ENCODE assay signal across 28 cellular contexts in the genomic region with DNA sequence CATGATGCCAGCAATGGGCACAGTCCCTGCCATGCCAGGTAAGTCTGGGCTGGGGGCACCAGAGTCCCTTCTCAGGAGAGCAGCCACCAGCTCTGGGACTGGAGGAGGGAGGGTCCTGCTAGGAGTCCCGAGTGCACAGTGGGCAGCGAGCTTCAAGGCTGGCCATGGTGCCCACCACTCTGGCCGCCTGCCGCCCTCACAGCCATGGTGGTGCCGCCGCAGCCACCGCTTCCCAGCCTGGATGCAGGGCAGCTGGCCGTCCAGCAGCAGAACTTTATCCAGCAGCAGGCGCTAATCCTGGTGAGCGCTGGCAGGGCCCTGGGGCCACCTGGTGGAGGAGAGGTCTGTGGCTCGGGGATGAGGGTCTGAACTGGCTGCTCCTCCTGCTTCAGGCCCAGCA. TPM values are rescaled to one million over a fixed set of nuclear protein-coding genes. Genes with fewer than 3 reads are reported as not detected.
DNase-seq lines count a peak whose midpoint lies in the region; ATAC-seq and TF ChIP-seq lines count a peak whose summit lies in the region.
"Had no signal": no experiment of that assay in that cellular context is flagged by ENCODE, and none has a peak within 500 bp of the region (broad histone marks: within the 10 kb centered on the region; RNA-seq: fewer than 3 reads in every experiment).

No MANE protein-coding gene starts in this region.

- no peak for ATAC-seq in left lobe of liver
- ATAC-seq: activated CD8-positive, alpha-beta memory T cell treated with anti-CD3 and anti-CD28 coated beads, Interleukin-2, amount 10 ng/mL, durations not matched to agents 7 days and 5 days; activated T-cell treated with anti-CD3 and anti-CD28 coated beads, Interleukin-2, amount 50 U/mL, for 4 hours; sciatic nerve; T-cell had no signal

- CTCF ChIA-PET in HEK293 (lab: Yijun Ruan, JAX): interaction anchor here (0.6 to 10.3 kb wide), 8 partner anchors 15 to 135 kb away, joined by 3 to 102 read pairs (median 5); a partner anchor contains a TSS

- no peak overlapping the region for H2BK15ac ChIP-seq in neuronal stem cell (ENCODE audit: low read length)

- H3K4me3 ChIP-seq in HEK293 (ENCODE audit: low read depth, low read length) (no peak overlapping the region), neuronal stem cell (ENCODE audit: low read length in 2 of 2) (peak overlapping the region in 1 of 2 donors; percentile 6)
- H3K4me3 ChIP-seq: ascending aorta, left ventricle myocardium inferior, SJSA1, tibial artery had no signal

- no CpG with 5 or more reads among the region's 11 CpGs for WGBS in neuronal stem cell (ENCODE audit: extremely low coverage in 2 of 2, insufficient read length in 2 of 2, insufficient replicate concordance in 1 of 2), 2 donors

- H2AK5ac ChIP-seq in neuronal stem cell (ENCODE audit: low read depth, low read length): peak overlapping the region; percentile 82

- H3K23ac ChIP-seq in neuronal stem cell (ENCODE audit: low read depth, low read length, poor library complexity): peak overlapping the region; percentile 25

- peak; percentile 56 for TF ChIP-seq CTCF in HEK293 (tag by site-specific recombination; IDR thresholded peaks at IDR 0.05)

- H3K79me1 ChIP-seq in neuronal stem cell (ENCODE audit: low read depth, low read length): no peaks in the 10 kb centered on the region

- H2BK5ac ChIP-seq in neuronal stem cell (ENCODE audit: low read length): no peak overlapping the region

- H2BK12ac ChIP-seq in neuronal stem cell (ENCODE audit: low read length): no peak overlapping the region

- H3K14ac ChIP-seq in neuronal stem cell (ENCODE audit: low read length): no peak overlapping the region

- H3K36me3 ChIP-seq in HEK293 (ENCODE audit: control insufficient read depth in 2 of 2, insufficient read depth in 1 of 2, low read length in 2 of 2) (no peaks in the 10 kb centered on the region), neuronal stem cell (replicated peaks in 1 of 2; ENCODE audit: control insufficient read depth in 2 of 2, insufficient read depth in 2 of 2, low read length in 2 of 2) (no peaks in the 10 kb centered on the region)
- H3K36me3 ChIP-seq: SJSA1 had no signal

- H4K8ac ChIP-seq in neuronal stem cell (ENCODE audit: low read depth, low read length): no peak overlapping the region

- H3K4me1 ChIP-seq in HEK293 (ENCODE audit: control insufficient read depth, insufficient read depth, low read length) (no peaks in the 10 kb centered on the region), neuronal stem cell (ENCODE audit: control insufficient read depth in 2 of 2, insufficient read depth in 1 of 2, low read depth in 1 of 2, low read length in 2 of 2) (peaks cover 2 to 13% of the 10 kb centered on the region in 2 donors)
- H3K4me1 ChIP-seq: ascending aorta, left ventricle myocardium inferior, SJSA1, tibial artery had no signal

- no peak overlapping the region for H3K4me2 ChIP-seq in neuronal stem cell (ENCODE audit: insufficient read depth, low read length, poor library complexity, severe bottlenecking)

- no peaks in the 10 kb centered on the region for H3K9me3 ChIP-seq in HEK293 (ENCODE audit: control insufficient read depth, insufficient read depth, low read depth, low read length)
- no peaks in the 10 kb centered on the region for H3K9me3 ChIP-seq in neuronal stem cell (replicated peaks in 1 of 2; ENCODE audit: control insufficient read depth in 2 of 2, insufficient read depth in 1 of 2, low read depth in 1 of 2, low read length in 2 of 2)
- H3K9me3 ChIP-seq: ascending aorta, left ventricle myocardium inferior, SJSA1, tibial artery had no signal

- H3K27me3 ChIP-seq in neuronal stem cell (ENCODE audit: control insufficient read depth in 3 of 3, insufficient read depth in 3 of 3, low read depth in 1 of 3, low read length in 3 of 3): peaks cover 0 to 15% (median 0%) of the 10 kb centered on the region in 3 experiments
- H3K27me3 ChIP-seq: ascending aorta had no signal

- H2BK120ac ChIP-seq in neuronal stem cell (ENCODE audit: low read depth, low read length): peak overlapping the region; percentile 29

- peak overlapping the region; percentile 30 for H3K4ac ChIP-seq in neuronal stem cell (ENCODE audit: low read length)

- peak overlapping the region; percentile 24 for H3K18ac ChIP-seq in neuronal stem cell (ENCODE audit: low read length)

- no peak overlapping the region for H2AFZ ChIP-seq in neuronal stem cell (ENCODE audit: low read length)

- H3K27ac ChIP-seq in HEK293 (ENCODE audit: extremely low read depth, low read depth, low read length) (no peak overlapping the region), neuronal stem cell (replicated peaks; ENCODE audit: low read length) (no peak overlapping the region)
- H3K27ac ChIP-seq: ascending aorta, C4-2B, HL-60, left ventricle myocardium inferior, SJSA1, tibial artery had no signal

- peak; percentile 71 for DNase-seq in ELF-1 (ENCODE audit: low read depth, low spot score)
- DNase-seq in SK-N-DZ (ENCODE audit: low spot score): peak; percentile 65
- no peak for DNase-seq in neuronal stem cell (ENCODE audit: low spot score)
- no peak for DNase-seq in NK-92 treated with Interleukin-12 subunit alpha and Interleukin-12 subunit beta, amount 100 ng/mL, for 24 hours (lab: John Stamatoyannopoulos, UW)
- no peak for DNase-seq in left lobe of liver (ENCODE audit: low spot score)
- DNase-seq in UCSD-AML1 (lab: John Stamatoyannopoulos, UW; ENCODE audit: unreplicated experiment): no peak
- DNase-seq: activated CD8-positive, alpha-beta memory T cell treated with anti-CD3 and anti-CD28 coated beads, Interleukin-2, amount 10 ng/mL, durations not matched to agents 7 days and 5 days; activated gamma-delta T cell; activated naive CD8-positive, alpha-beta T cell treated with anti-CD3 and anti-CD28 coated beads, Interleukin-2, amount 10 ng/mL, durations not matched to agents 7 days and 5 days; activated T-cell treated with anti-CD3 and anti-CD28 coated beads, Interleukin-2, amount 50 U/mL, for 4 hours; GOT3; left ventricle myocardium inferior; mesenchymal stem cell; NCI-H1436 treated with DMSO at 0.1 percent for 48 hours; NCI-H2081 treated with DMSO at 0.1 percent for 48 hours; NCI-H2227 treated with DMSO at 0.1 percent for 48 hours; NCI-H69; stimulated activated CD4-positive, alpha-beta T cell treated with anti-CD3 and anti-CD28 coated beads, Interleukin-12 subunit alpha, Interleukin-12 subunit beta, amount 100 ng/mL, for 4 hours; stimulated activated CD4-positive, alpha-beta T cell treated with anti-CD3 and anti-CD28 coated beads, Interleukin-4, amount 100 ng/mL, for 24 hours; T-cell; tibial artery had no signal

- H4K91ac ChIP-seq in neuronal stem cell (ENCODE audit: low read depth, low read length, poor library complexity): no peak overlapping the region

- POLR2A ChIA-PET in HEK293 (lab: Yijun Ruan, JAX): no interaction called here

- peak overlapping the region; percentile 38 for H3K9ac ChIP-seq in neuronal stem cell (ENCODE audit: low read depth, low read length, poor library complexity)

TF ChIP-seq in HEK293, 187 proteins besides CTCF, POLR2A, EP300 and RAD21:
- TF ChIP-seq ZNF302 (tag by site-specific recombination; IDR thresholded peaks at IDR 0.05; ENCODE audit: low read depth) (no peak), GLIS1 (tag by site-specific recombination; IDR thresholded peaks at IDR 0.05) (no peak), ZNF561 (tag by site-specific recombination; IDR thresholded peaks at IDR 0.05; ENCODE audit: borderline replicate concordance) (no peak), ZBTB7A (tag by site-specific recombination; IDR thresholded peaks at IDR 0.05; ENCODE audit: low read depth) (no peak), ZNF707 (tag by site-specific recombination; IDR thresholded peaks at IDR 0.05) (no peak), ZNF843 (tag by site-specific recombination; IDR thresholded peaks at IDR 0.05) (no peak), ZNF623 (tag by site-specific recombination; IDR thresholded peaks at IDR 0.05) (peak; percentile 46; the same call in 1 of the 2 replicates), ZNF549 (tag by site-specific recombination; IDR thresholded peaks at IDR 0.05) (no peak), MZF1 (tag by site-specific recombination; IDR thresholded peaks at IDR 0.05; ENCODE audit: borderline replicate concordance) (no peak)
- TF ChIP-seq, protein P1, sequence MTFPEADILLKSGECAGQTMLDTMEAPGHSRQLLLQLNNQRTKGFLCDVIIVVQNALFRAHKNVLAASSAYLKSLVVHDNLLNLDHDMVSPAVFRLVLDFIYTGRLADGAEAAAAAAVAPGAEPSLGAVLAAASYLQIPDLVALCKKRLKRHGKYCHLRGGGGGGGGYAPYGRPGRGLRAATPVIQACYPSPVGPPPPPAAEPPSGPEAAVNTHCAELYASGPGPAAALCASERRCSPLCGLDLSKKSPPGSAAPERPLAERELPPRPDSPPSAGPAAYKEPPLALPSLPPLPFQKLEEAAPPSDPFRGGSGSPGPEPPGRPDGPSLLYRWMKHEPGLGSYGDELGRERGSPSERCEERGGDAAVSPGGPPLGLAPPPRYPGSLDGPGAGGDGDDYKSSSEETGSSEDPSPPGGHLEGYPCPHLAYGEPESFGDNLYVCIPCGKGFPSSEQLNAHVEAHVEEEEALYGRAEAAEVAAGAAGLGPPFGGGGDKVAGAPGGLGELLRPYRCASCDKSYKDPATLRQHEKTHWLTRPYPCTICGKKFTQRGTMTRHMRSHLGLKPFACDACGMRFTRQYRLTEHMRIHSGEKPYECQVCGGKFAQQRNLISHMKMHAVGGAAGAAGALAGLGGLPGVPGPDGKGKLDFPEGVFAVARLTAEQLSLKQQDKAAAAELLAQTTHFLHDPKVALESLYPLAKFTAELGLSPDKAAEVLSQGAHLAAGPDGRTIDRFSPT (tag by site-specific recombination; IDR thresholded peaks at IDR 0.05): peak; percentile 36

RNA-seq across cellular contexts. Expression of a gene that starts 17.9 kb away (rescaled TPM):
- not detected in 2 replicates for polyA plus RNA-seq in SK-N-DZ (2014; cell fraction: cytosol; rRNA removed)
- 0.14 TPM in 1 of 2 replicates, not detected in the other for polyA plus RNA-seq in SK-N-DZ (2014; cell fraction: nucleus; rRNA removed)
- not detected for polyA plus RNA-seq in neuronal stem cell (2013, experiment 1 of 2)
- polyA plus RNA-seq in neuronal stem cell (2013, experiment 2 of 2): not detected
- 0.13 TPM for total RNA-seq in left lobe of liver
- total RNA-seq: ascending aorta, Daoy had no signal

RNA-seq across cellular contexts. Expression of a gene that starts 27.7 kb away (rescaled TPM):
- 0.32 TPM in 1 of 2 replicates, not detected in the other for polyA plus RNA-seq in SK-N-DZ (2014; cell fraction: cytosol; rRNA removed)
- polyA plus RNA-seq in SK-N-DZ (2014; cell fraction: nucleus; rRNA removed): 1.5 and 1.6 TPM in 2 replicates
- 8.5 TPM for polyA plus RNA-seq in neuronal stem cell (2013, experiment 1 of 2)
- polyA plus RNA-seq in neuronal stem cell (2013, experiment 2 of 2): 8.9 TPM
- total RNA-seq in left lobe of liver: 34.2 TPM

RNA-seq across cellular contexts. Expression of a gene that starts 51.7 kb away (rescaled TPM):
- polyA plus RNA-seq in SK-N-DZ (2014; cell fraction: cytosol; rRNA removed): 23.7 and 26.3 TPM in 2 replicates
- polyA plus RNA-seq in SK-N-DZ (2014; cell fraction: nucleus; rRNA removed): 82.8 and 109 TPM in 2 replicates
- 16.5 TPM for polyA plus RNA-seq in neuronal stem cell (2013, experiment 1 of 2)
- 16.0 TPM for polyA plus RNA-seq in neuronal stem cell (2013, experiment 2 of 2)
- 26.0 TPM for total RNA-seq in left lobe of liver

RNA-seq across cellular contexts. Expression of a gene that starts 51.8 kb away (rescaled TPM):
- 64.3 and 73.1 TPM in 2 replicates for polyA plus RNA-seq in SK-N-DZ (2014; cell fraction: cytosol; rRNA removed)
- polyA plus RNA-seq in SK-N-DZ (2014; cell fraction: nucleus; rRNA removed): 196 and 208 TPM in 2 replicates
- 54.0 TPM for polyA plus RNA-seq in neuronal stem cell (2013, experiment 1 of 2)
- 51.1 TPM for polyA plus RNA-seq in neuronal stem cell (2013, experiment 2 of 2)
- total RNA-seq in left lobe of liver: 31.6 TPM

Comparison
In these comparisons a context has a peak if more than half of its experiments do, and no peak if none do; other contexts are left out.
1. DNase-seq: peak in ELF-1 (single experiment) and SK-N-DZ (single experiment); none in neuronal stem cell (single experiment), NK-92 treated with Interleukin-12 subunit alpha and Interleukin-12 subunit beta, amount 100 ng/mL, for 24 hours (single experiment), left lobe of liver (single experiment) and UCSD-AML1 (single experiment).